In the genomic region with DNA sequence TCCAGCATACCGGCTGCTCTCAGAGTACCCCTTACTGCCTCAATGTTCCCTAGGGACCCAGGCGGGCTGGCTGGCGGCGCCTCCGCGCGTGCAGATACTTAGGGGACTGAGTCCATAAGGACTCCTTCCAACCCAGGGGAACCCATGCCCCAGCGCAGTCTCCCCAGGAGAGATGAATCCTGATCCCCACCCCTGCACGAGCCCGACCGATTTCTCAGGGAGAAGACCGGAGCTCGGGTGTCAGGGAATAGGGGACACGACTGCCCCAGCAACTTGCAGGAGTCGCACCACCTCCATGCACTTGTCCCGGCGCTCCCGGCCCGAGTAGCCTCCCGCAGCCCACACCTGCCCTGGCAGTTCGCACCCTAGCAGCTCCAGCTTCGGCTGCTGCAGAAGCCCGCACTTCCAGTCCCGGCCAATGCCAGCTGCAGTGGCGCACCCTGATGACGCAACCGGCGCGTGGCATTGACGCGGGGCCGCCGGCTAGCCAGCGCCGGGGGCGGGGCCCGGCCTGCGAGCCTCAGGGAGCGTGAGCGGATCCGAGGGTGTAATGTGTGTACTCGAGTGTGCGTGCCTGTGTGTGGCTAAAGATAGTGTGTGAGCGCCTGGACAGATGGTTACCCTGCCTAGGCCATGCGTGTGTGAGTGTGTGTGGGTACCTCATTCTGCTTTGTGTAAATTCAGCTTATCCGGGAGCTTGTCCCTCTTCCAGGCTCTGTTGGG, we compare ENCODE assay signal across 1 cellular context.
TF ChIP-seq lines count a peak whose summit lies in the region.

A gene with protein sequence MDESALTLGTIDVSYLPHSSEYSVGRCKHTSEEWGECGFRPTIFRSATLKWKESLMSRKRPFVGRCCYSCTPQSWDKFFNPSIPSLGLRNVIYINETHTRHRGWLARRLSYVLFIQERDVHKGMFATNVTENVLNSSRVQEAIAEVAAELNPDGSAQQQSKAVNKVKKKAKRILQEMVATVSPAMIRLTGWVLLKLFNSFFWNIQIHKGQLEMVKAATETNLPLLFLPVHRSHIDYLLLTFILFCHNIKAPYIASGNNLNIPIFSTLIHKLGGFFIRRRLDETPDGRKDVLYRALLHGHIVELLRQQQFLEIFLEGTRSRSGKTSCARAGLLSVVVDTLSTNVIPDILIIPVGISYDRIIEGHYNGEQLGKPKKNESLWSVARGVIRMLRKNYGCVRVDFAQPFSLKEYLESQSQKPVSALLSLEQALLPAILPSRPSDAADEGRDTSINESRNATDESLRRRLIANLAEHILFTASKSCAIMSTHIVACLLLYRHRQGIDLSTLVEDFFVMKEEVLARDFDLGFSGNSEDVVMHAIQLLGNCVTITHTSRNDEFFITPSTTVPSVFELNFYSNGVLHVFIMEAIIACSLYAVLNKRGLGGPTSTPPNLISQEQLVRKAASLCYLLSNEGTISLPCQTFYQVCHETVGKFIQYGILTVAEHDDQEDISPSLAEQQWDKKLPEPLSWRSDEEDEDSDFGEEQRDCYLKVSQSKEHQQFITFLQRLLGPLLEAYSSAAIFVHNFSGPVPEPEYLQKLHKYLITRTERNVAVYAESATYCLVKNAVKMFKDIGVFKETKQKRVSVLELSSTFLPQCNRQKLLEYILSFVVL (minus strand): TSS at position 437 of the 723 bp plus-strand sequence. CDS start 1,981 bp downstream, outside the sequence.

TF ChIP-seq in HEK293, 187 proteins besides CTCF, POLR2A, EP300 and RAD21 (continued from another document and continues in another):
- TF ChIP-seq, protein P1, sequence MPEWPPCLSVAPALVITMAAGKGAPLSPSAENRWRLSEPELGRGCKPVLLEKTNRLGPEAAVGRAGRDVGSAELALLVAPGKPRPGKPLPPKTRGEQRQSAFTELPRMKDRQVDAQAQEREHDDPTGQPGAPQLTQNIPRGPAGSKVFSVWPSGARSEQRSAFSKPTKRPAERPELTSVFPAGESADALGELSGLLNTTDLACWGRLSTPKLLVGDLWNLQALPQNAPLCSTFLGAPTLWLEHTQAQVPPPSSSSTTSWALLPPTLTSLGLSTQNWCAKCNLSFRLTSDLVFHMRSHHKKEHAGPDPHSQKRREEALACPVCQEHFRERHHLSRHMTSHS (tag by site-specific recombination; IDR thresholded peaks at IDR 0.05), result no peak
- no peak for TF ChIP-seq ZNF394 (tag by site-specific recombination; IDR thresholded peaks at IDR 0.05; ENCODE audit: borderline replicate concordance)
- no peak for TF ChIP-seq ZNF366 (tag by site-specific recombination; conservative IDR thresholded peaks at IDR 0.05)
- TF ChIP-seq TCF7L2 (IDR thresholded peaks at IDR 0.05; ENCODE audit: borderline replicate concordance, low read depth, low read length), result no peak
- TF ChIP-seq, protein P2, sequence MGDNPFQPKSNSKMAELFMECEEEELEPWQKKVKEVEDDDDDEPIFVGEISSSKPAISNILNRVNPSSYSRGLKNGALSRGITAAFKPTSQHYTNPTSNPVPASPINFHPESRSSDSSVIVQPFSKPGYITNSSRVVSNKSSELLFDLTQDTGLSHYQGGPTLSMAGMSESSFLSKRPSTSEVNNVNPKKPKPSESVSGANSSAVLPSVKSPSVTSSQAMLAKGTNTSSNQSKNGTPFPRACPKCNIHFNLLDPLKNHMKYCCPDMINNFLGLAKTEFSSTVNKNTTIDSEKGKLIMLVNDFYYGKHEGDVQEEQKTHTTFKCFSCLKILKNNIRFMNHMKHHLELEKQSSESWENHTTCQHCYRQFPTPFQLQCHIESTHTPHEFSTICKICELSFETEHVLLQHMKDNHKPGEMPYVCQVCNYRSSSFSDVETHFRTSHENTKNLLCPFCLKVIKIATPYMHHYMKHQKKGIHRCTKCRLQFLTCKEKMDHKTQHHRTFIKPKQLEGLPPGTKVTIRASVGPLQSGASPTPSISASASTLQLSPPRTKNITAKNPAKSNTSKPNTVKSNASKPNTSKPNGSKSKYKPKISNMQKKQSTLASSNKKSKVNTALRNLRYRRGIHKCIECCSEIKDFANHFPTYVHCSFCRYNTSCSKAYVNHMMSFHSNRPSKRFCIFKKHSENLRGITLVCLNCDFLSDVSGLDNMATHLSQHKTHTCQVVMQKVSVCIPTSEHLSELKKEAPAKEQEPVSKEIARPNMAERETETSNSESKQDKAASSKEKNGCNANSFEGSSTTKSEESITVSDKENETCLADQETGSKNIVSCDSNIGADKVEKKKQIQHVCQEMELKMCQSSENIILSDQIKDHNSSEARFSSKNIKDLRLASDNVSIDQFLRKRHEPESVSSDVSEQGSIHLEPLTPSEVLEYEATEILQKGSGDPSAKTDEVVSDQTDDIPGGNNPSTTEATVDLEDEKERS (tag by site-specific recombination; IDR thresholded peaks at IDR 0.05), result no peak
- TF ChIP-seq, protein P3, sequence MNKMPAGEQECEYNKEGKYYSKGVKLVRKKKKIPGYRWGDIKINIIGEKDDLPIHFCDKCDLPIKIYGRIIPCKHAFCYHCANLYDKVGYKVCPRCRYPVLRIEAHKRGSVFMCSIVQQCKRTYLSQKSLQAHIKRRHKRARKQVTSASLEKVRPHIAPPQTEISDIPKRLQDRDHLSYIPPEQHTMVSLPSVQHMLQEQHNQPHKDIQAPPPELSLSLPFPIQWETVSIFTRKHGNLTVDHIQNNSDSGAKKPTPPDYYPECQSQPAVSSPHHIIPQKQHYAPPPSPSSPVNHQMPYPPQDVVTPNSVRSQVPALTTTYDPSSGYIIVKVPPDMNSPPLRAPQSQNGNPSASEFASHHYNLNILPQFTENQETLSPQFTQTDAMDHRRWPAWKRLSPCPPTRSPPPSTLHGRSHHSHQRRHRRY (tag by site-specific recombination; IDR thresholded peaks at IDR 0.05), result no peak
- TF ChIP-seq ZNF404 (tag by site-specific recombination; IDR thresholded peaks at IDR 0.05), result no peak
- no peak for TF ChIP-seq ZNF266 (tag by site-specific recombination; IDR thresholded peaks at IDR 0.05; ENCODE audit: low read depth)
- peak; percentile 76 for TF ChIP-seq ZSCAN30 (tag by site-specific recombination; IDR thresholded peaks at IDR 0.05)
- peak; percentile 80 for TF ChIP-seq SP7 (tag by site-specific recombination; IDR thresholded peaks at IDR 0.05)
- TF ChIP-seq, protein P4, sequence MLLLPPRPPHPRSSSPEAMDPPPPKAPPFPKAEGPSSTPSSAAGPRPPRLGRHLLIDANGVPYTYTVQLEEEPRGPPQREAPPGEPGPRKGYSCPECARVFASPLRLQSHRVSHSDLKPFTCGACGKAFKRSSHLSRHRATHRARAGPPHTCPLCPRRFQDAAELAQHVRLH (tag by site-specific recombination; IDR thresholded peaks at IDR 0.05), result 0 out of 2 replicates have a peak, but pooled peaks have one; percentile 33
- TF ChIP-seq ZNF501 (tag by site-specific recombination; IDR thresholded peaks at IDR 0.05), result peak; percentile 91
- TF ChIP-seq ZNF514 (tag by site-specific recombination; IDR thresholded peaks at IDR 0.05), result no peak
- no peak for TF ChIP-seq ZNF624 (tag by site-specific recombination; IDR thresholded peaks at IDR 0.05)
- no peak for TF ChIP-seq ZNF155 (tag by site-specific recombination; IDR thresholded peaks at IDR 0.05)
- peak; percentile 39; the same call in 1 of the 2 replicates for TF ChIP-seq GLI4 (tag by site-specific recombination; IDR thresholded peaks at IDR 0.05)
- TF ChIP-seq, protein P5, sequence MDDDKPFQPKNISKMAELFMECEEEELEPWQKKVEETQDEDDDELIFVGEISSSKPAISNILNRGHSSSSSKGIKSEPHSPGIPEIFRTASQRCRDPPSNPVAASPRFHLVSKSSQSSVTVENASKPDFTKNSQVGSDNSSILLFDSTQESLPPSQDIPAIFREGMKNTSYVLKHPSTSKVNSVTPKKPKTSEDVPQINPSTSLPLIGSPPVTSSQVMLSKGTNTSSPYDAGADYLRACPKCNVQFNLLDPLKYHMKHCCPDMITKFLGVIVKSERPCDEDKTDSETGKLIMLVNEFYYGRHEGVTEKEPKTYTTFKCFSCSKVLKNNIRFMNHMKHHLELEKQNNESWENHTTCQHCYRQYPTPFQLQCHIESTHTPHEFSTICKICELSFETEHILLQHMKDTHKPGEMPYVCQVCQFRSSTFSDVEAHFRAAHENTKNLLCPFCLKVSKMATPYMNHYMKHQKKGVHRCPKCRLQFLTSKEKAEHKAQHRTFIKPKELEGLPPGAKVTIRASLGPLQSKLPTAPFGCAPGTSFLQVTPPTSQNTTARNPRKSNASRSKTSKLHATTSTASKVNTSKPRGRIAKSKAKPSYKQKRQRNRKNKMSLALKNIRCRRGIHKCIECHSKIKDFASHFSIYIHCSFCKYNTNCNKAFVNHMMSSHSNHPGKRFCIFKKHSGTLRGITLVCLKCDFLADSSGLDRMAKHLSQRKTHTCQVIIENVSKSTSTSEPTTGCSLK (tag by site-specific recombination; IDR thresholded peaks at IDR 0.05), result no peak
- TF ChIP-seq, protein P6, sequence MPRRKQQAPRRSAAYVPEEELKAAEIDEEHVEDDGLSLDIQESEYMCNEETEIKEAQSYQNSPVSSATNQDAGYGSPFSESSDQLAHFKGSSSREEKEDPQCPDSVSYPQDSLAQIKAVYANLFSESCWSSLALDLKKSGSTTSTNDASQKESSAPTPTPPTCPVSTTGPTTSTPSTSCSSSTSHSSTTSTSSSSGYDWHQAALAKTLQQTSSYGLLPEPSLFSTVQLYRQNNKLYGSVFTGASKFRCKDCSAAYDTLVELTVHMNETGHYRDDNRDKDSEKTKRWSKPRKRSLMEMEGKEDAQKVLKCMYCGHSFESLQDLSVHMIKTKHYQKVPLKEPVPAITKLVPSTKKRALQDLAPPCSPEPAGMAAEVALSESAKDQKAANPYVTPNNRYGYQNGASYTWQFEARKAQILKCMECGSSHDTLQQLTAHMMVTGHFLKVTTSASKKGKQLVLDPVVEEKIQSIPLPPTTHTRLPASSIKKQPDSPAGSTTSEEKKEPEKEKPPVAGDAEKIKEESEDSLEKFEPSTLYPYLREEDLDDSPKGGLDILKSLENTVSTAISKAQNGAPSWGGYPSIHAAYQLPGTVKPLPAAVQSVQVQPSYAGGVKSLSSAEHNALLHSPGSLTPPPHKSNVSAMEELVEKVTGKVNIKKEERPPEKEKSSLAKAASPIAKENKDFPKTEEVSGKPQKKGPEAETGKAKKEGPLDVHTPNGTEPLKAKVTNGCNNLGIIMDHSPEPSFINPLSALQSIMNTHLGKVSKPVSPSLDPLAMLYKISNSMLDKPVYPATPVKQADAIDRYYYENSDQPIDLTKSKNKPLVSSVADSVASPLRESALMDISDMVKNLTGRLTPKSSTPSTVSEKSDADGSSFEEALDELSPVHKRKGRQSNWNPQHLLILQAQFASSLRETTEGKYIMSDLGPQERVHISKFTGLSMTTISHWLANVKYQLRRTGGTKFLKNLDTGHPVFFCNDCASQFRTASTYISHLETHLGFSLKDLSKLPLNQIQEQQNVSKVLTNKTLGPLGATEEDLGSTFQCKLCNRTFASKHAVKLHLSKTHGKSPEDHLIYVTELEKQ (tag by site-specific recombination; IDR thresholded peaks at IDR 0.05; ENCODE audit: borderline replicate concordance), result peak; percentile 6; the same call in 1 of the 2 replicates
- TF ChIP-seq, protein P7, sequence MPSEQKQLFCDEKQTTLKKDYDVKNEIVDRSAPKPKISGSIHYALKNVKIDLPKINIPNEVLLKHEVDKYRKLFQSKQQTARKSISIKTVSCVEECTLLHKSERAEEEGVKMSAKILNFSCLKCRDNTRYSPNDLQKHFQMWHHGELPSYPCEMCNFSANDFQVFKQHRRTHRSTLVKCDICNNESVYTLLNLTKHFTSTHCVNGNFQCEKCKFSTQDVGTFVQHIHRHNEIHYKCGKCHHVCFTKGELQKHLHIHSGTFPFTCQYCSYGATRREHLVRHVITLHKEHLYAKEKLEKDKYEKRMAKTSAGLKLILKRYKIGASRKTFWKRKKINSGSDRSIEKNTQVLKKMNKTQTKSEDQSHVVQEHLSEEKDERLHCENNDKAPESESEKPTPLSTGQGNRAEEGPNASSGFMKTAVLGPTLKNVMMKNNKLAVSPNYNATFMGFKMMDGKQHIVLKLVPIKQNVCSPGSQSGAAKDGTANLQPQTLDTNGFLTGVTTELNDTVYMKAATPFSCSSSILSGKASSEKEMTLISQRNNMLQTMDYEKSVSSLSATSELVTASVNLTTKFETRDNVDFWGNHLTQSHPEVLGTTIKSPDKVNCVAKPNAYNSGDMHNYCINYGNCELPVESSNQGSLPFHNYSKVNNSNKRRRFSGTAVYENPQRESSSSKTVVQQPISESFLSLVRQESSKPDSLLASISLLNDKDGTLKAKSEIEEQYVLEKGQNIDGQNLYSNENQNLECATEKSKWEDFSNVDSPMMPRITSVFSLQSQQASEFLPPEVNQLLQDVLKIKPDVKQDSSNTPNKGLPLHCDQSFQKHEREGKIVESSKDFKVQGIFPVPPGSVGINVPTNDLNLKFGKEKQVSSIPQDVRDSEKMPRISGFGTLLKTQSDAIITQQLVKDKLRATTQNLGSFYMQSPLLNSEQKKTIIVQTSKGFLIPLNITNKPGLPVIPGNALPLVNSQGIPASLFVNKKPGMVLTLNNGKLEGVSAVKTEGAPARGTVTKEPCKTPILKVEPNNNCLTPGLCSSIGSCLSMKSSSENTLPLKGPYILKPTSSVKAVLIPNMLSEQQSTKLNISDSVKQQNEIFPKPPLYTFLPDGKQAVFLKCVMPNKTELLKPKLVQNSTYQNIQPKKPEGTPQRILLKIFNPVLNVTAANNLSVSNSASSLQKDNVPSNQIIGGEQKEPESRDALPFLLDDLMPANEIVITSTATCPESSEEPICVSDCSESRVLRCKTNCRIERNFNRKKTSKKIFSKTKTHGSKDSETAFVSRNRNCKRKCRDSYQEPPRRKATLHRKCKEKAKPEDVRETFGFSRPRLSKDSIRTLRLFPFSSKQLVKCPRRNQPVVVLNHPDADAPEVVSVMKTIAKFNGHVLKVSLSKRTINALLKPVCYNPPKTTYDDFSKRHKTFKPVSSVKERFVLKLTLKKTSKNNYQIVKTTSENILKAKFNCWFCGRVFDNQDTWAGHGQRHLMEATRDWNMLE (tag by site-specific recombination; conservative IDR thresholded peaks at IDR 0.05; ENCODE audit: low read depth), result 0 out of 2 replicates have a peak, but pooled peaks have one; percentile 19
- no peak for TF ChIP-seq ZNF677 (tag by site-specific recombination; IDR thresholded peaks at IDR 0.05)
- TF ChIP-seq, protein P8, sequence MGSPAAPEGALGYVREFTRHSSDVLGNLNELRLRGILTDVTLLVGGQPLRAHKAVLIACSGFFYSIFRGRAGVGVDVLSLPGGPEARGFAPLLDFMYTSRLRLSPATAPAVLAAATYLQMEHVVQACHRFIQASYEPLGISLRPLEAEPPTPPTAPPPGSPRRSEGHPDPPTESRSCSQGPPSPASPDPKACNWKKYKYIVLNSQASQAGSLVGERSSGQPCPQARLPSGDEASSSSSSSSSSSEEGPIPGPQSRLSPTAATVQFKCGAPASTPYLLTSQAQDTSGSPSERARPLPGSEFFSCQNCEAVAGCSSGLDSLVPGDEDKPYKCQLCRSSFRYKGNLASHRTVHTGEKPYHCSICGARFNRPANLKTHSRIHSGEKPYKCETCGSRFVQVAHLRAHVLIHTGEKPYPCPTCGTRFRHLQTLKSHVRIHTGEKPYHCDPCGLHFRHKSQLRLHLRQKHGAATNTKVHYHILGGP (tag by site-specific recombination; IDR thresholded peaks at IDR 0.05), result no peak
- TF ChIP-seq ZNF19 (tag by site-specific recombination; IDR thresholded peaks at IDR 0.05; ENCODE audit: low read depth), result no peak
- peak; percentile 82 for TF ChIP-seq ZNF629 (tag by site-specific recombination; IDR thresholded peaks at IDR 0.05)
- TF ChIP-seq PRDM1 (tag by site-specific recombination; IDR thresholded peaks at IDR 0.05), result no peak
- no peak for TF ChIP-seq ZNF114 (tag by site-specific recombination; IDR thresholded peaks at IDR 0.05)
- no peak for TF ChIP-seq REPIN1 (tag by site-specific recombination; IDR thresholded peaks at IDR 0.05; ENCODE audit: low read depth)
- TF ChIP-seq ZSCAN16 (tag by site-specific recombination; IDR thresholded peaks at IDR 0.05), result no peak
- TF ChIP-seq ZNF785 (tag by site-specific recombination; IDR thresholded peaks at IDR 0.05), result peak; percentile 72; the same call in 1 of the 2 replicates
